In genomic region chr15:90151989-90152645, GRCh38 we compare ENCODE assay signal across 17 cellular contexts. TPM values are rescaled to one million over a fixed set of nuclear protein-coding genes. Genes with fewer than 3 reads are reported as not detected.
DNase-seq lines count a peak whose midpoint lies in the region; ATAC-seq and TF ChIP-seq lines count a peak whose summit lies in the region.
"Had no signal": no experiment of that assay in that cellular context is flagged by ENCODE, and none has a peak within 500 bp of the region (broad histone marks: within the 10 kb centered on the region; RNA-seq: fewer than 3 reads in every experiment).

No MANE protein-coding gene starts in this region.

- no peaks in the 10 kb centered on the region for H3K36me3 ChIP-seq in iPS-18a (ENCODE audit: control insufficient read depth, low read depth, low read length)
- H3K36me3 ChIP-seq in neuron (ENCODE audit: insufficient read depth, low read length), result no peaks in the 10 kb centered on the region
- no peaks in the 10 kb centered on the region for H3K36me3 ChIP-seq in brain microvascular endothelial cell (replicated peaks)
- H3K36me3 ChIP-seq in psoas muscle (ENCODE audit: insufficient read depth in 1 of 2, low read depth in 1 of 2), result no peaks in the 10 kb centered on the region

- peak overlapping the region; percentile 5 for H3K9ac ChIP-seq in iPS-18a (ENCODE audit: low read length)

- H3K9me3 ChIP-seq in iPS-18a (ENCODE audit: control insufficient read depth, low read depth, low read length), result no peaks in the 10 kb centered on the region
- no peaks in the 10 kb centered on the region for H3K9me3 ChIP-seq in neuron (ENCODE audit: low read length)
- no peaks in the 10 kb centered on the region for H3K9me3 ChIP-seq in psoas muscle

- 69 to 78% (median 71%) methylated on average over 10 of the region's 10 CpGs for WGBS in psoas muscle, 3 donors

- no peak for TF ChIP-seq CTCF in brain microvascular endothelial cell (IDR thresholded peaks at IDR 0.05; ENCODE audit: low read depth, low read length, missing control alignments)
- no peak for TF ChIP-seq CTCF in psoas muscle (IDR thresholded peaks at IDR 0.05)

- H3K27ac ChIP-seq in iPS-18a (ENCODE audit: low read length) (peak overlapping the region; percentile 32), brain microvascular endothelial cell (no peak overlapping the region), psoas muscle (no peak overlapping the region)

- H3K4me3 ChIP-seq in iPS-18a (ENCODE audit: low read length) (no peak overlapping the region), neuron (ENCODE audit: low read length) (no peak overlapping the region), brain microvascular endothelial cell (ENCODE audit: low read depth, low read length) (no peak overlapping the region), psoas muscle (no peak overlapping the region)

- DNase-seq in ELF-1 (ENCODE audit: low read depth, low spot score) (peak; percentile 87), anterior cingulate cortex (lab: John Stamatoyannopoulos, UW) (peak in 31 of 58 donors; percentile 5 to 74 (median 32)), brain microvascular endothelial cell (no peak), psoas muscle (no peak)
- DNase-seq: activated CD4-positive, alpha-beta T cell treated with anti-CD3 and anti-CD28 coated beads for 48 hours; activated naive CD4-positive, alpha-beta T cell treated with anti-CD3 and anti-CD28 coated beads, Interleukin-2, amount 50 U/mL, for 16 hours; Karpas-422; NCI-H1436; NCI-H345; occipital lobe; SIG-M5; small intestine had no signal

- H2AFZ ChIP-seq in neuron (ENCODE audit: low read depth, low read length), result peak overlapping the region; percentile 21

- in situ Hi-C loops in brain microvascular endothelial cell (cut with HindIII; ENCODE audit: low pct_ligation_motif_present, low sequenced_read_pairs), result no loop called here

- no peak for ATAC-seq in activated CD4-positive, CD25-positive, alpha-beta regulatory T cell treated with anti-CD3 and anti-CD28 coated beads, Interleukin-2, amount 50 U/mL, for 24 hours
- ATAC-seq in GM19455 (IDR thresholded peaks at IDR 0.05; ENCODE audit: unreplicated experiment) (no peak), psoas muscle (no peak)
- ATAC-seq: stimulated activated effector memory CD8-positive, alpha-beta T cell treated with anti-CD3 and anti-CD28 coated beads, Interleukin-12 subunit alpha, Interleukin-12 subunit beta, amount 100 ng/mL, for 72 hours had no signal

- H3K27me3 ChIP-seq in iPS-18a (ENCODE audit: control insufficient read depth, insufficient read depth, low read length), result peaks cover 10% of the 10 kb centered on the region
- H3K27me3 ChIP-seq in neuron (ENCODE audit: insufficient read depth, low read length), result no peaks in the 10 kb centered on the region
- H3K27me3 ChIP-seq in brain microvascular endothelial cell (replicated peaks), result no peaks in the 10 kb centered on the region
- no peaks in the 10 kb centered on the region for H3K27me3 ChIP-seq in psoas muscle (ENCODE audit: insufficient read depth in 3 of 3, low read length in 2 of 3)

- intact Hi-C loops in psoas muscle (cut with DNase I), result no loop called here

- H3K4me1 ChIP-seq in iPS-18a (ENCODE audit: control insufficient read depth, low read depth, low read length) (peaks cover 18% of the 10 kb centered on the region), neuron (ENCODE audit: insufficient read depth, low read length) (peaks cover 7% of the 10 kb centered on the region), psoas muscle (no peaks in the 10 kb centered on the region)

RNA-seq across cellular contexts. Expression of gene SEMA4B, which starts 49.0 kb away (rescaled TPM):
- 10 to 100 TPM in 1 of 4 donors, 1 to 10 TPM in 3; 4.4 to 10.8 (median 4.5) TPM for total RNA-seq in psoas muscle
- polyA plus RNA-seq in psoas muscle, result 1 to 10 TPM; 1.4 to 3.3 (median 1.8) TPM

RNA-seq across cellular contexts. Expression of gene IDH2, which starts 49.8 kb away (rescaled TPM):
- 100 to 1,000 TPM; 513 to 926 (median 752) TPM for total RNA-seq in psoas muscle
- 100 to 1,000 TPM; 365 to 759 (median 405) TPM for polyA plus RNA-seq in psoas muscle

Comparison
In these comparisons a context has a peak if more than half of its experiments do, and no peak if none do; other contexts are left out.
1. DNase-seq: peak in ELF-1 (single experiment) and anterior cingulate cortex (31 of 58); none in brain microvascular endothelial cell (single experiment) and psoas muscle (0 of 2).